ENCODE assay signal across 11 cellular contexts in genomic region chr9:13942695-13943094, GRCh38.
DNase-seq lines count a peak whose midpoint lies in the region; ATAC-seq lines count a peak whose summit lies in the region.
"Had no signal": no experiment of that assay in that cellular context is flagged by ENCODE, and none has a peak within 500 bp of the region (broad histone marks: within the 10 kb centered on the region; RNA-seq: fewer than 3 reads in every experiment).

No MANE protein-coding gene starts in this region.

- no peak overlapping the region for H3K4me3 Mint-ChIP-seq in activated T-helper 17 cell treated with anti-CD3 and anti-CD28 coated beads, Interleukin-2, amount 50 U/mL, for 72 hours
- H3K4me3 Mint-ChIP-seq: naive thymus-derived CD4-positive, alpha-beta T cell had no signal

- peaks cover 7% of the 10 kb centered on the region for H3K9me3 Mint-ChIP-seq in activated T-helper 17 cell treated with anti-CD3 and anti-CD28 coated beads, Interleukin-2, amount 50 U/mL, for 72 hours
- H3K9me3 Mint-ChIP-seq: brain had no signal

- H3K79me2 ChIP-seq in ACC112 (ENCODE audit: control insufficient read depth, insufficient read depth, low read length, unreplicated experiment) = no peaks in the 10 kb centered on the region

- no peaks in the 10 kb centered on the region for H3K36me3 ChIP-seq in ACC112 (ENCODE audit: insufficient read depth, low read length)

- peak overlapping the region; percentile 58 for H3K27ac ChIP-seq in ACC112 (ENCODE audit: low read depth, low read length)

- H3K27me3 ChIP-seq in ACC112 (ENCODE audit: insufficient read depth, low read length) = no peaks in the 10 kb centered on the region

- DNase-seq in left kidney (ENCODE audit: low read depth, low spot score) = peak; percentile 33
- DNase-seq in NCI-H748 (lab: John Stamatoyannopoulos, UW; ENCODE audit: unreplicated experiment) = no peak
- DNase-seq in AML-193 (lab: John Stamatoyannopoulos, UW) = no peak
- DNase-seq: naive thymus-derived CD4-positive, alpha-beta T cell; RPMI8226 had no signal

- no peaks in the 10 kb centered on the region for H3K27me3 Mint-ChIP-seq in activated T-helper 17 cell treated with anti-CD3 and anti-CD28 coated beads, Interleukin-2, amount 50 U/mL, for 72 hours
- H3K27me3 Mint-ChIP-seq: naive thymus-derived CD4-positive, alpha-beta T cell had no signal

- H3K4me3 ChIP-seq in ACC112 (ENCODE audit: low read depth, low read length) = 0 out of 2 replicates have a peak overlapping the region, but pooled peaks have one; percentile 1

- no peak overlapping the region for H2AFZ ChIP-seq in ACC112 (ENCODE audit: low read length, unreplicated experiment)

- H3K4me1 ChIP-seq in ACC112 (ENCODE audit: control insufficient read depth, insufficient read depth, low read length, unreplicated experiment) = peaks cover 34% of the 10 kb centered on the region

- no peaks in the 10 kb centered on the region for H3K4me1 Mint-ChIP-seq in activated T-helper 17 cell treated with anti-CD3 and anti-CD28 coated beads, Interleukin-2, amount 50 U/mL, for 72 hours
- H3K4me1 Mint-ChIP-seq: naive thymus-derived CD4-positive, alpha-beta T cell had no signal

- no peak overlapping the region for H3K27ac Mint-ChIP-seq in activated T-helper 17 cell treated with anti-CD3 and anti-CD28 coated beads, Interleukin-2, amount 50 U/mL, for 72 hours
- H3K27ac Mint-ChIP-seq: naive thymus-derived CD4-positive, alpha-beta T cell had no signal

- H3K36me3 Mint-ChIP-seq in activated T-helper 17 cell treated with anti-CD3 and anti-CD28 coated beads, Interleukin-2, amount 50 U/mL, for 72 hours (ENCODE audit: low read depth) = no peaks in the 10 kb centered on the region
- H3K36me3 Mint-ChIP-seq: brain; naive thymus-derived CD4-positive, alpha-beta T cell had no signal

- ATAC-seq in GM18868 (IDR thresholded peaks at IDR 0.05; ENCODE audit: unreplicated experiment) (peak; percentile 73), HG03571 (IDR thresholded peaks at IDR 0.05; ENCODE audit: unreplicated experiment) (no peak), GM18498 (IDR thresholded peaks at IDR 0.05; ENCODE audit: unreplicated experiment) (no peak)
- peak; percentile 99 for ATAC-seq in activated T-helper 17 cell treated with anti-CD3 and anti-CD28 coated beads, Interleukin-2, amount 50 U/mL, for 72 hours (replicated peaks)
- ATAC-seq: naive thymus-derived CD4-positive, alpha-beta T cell had no signal

Comparison
In these comparisons a context has a peak if more than half of its experiments do, and no peak if none do; other contexts are left out.
1. ATAC-seq: peak in GM18868 (single experiment) and activated T-helper 17 cell treated with anti-CD3 and anti-CD28 coated beads, Interleukin-2, amount 50 U/mL, for 72 hours (single experiment); none in HG03571 (single experiment) and GM18498 (single experiment).